ENCODE assay signal across 8 cellular contexts in the genomic region with DNA sequence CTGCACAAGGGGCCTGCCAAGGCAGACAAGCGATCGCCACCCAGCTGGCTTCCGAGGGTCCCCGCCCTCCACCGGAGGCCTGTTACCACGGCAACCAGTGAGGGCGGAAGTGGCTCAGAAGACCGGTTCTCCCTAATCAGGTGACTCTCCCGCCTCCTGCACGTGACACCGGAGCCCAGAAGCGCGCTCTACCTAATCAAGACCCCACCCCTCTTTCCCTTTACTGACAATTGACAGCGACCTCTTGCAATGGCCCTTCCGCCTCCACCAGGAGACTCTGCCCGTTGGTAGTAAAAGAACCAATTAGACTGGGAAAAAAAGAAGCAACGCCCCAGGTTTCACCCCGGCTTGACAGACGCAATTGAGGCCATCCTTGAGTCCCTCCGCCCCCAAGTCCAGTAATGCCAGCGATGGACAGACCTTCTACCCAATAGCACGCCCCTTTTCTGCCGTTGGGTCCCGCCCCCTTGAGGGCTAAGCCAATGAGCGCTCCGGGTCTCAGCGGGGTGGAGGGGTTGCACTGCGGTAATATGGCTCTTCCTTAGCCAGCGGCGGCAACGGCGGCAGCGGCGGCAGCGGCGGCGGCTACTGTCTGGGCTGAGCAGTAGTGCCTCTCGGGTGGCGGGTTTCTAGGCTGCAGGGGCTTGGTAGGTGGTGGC. TPM values are rescaled to one million over a fixed set of nuclear protein-coding genes. Genes with fewer than 3 reads are reported as not detected.
DNase-seq lines count a peak whose midpoint lies in the region; ATAC-seq and TF ChIP-seq lines count a peak whose summit lies in the region.

TSS of gene UVRAG (plus strand) at position 525 of the 659 bp plus-strand sequence. CDS start 198 bp downstream, outside the sequence.

- H3K4me3 Mint-ChIP-seq in endothelial cell (ENCODE audit: unreplicated experiment), result peak within 1 kb of the TSS; percentile 93
- H3K4me3 Mint-ChIP-seq in mesothelial cell of epicardium, result no peak within 1 kb of the TSS

- H3K27me3 Mint-ChIP-seq in endothelial cell (ENCODE audit: unreplicated experiment), result no peaks in the 10 kb centered on the region
- no peaks in the 10 kb centered on the region for H3K27me3 Mint-ChIP-seq in mesothelial cell of epicardium (ENCODE audit: low read depth)

- H3K9ac ChIP-seq in OCI-LY3 (ENCODE audit: low read length), result peak within 1 kb of the TSS; percentile 99

- H3K27ac Mint-ChIP-seq in endothelial cell (ENCODE audit: unreplicated experiment) (peak within 1 kb of the TSS; percentile 91), mesothelial cell of epicardium (peak within 1 kb of the TSS; percentile 97)

- peaks cover 20% of the 10 kb centered on the region for H3K4me1 Mint-ChIP-seq in endothelial cell (ENCODE audit: unreplicated experiment)
- peaks cover 21% of the 10 kb centered on the region for H3K4me1 Mint-ChIP-seq in mesothelial cell of epicardium

- peaks cover 67% of the 10 kb centered on the region for H3K4me1 ChIP-seq in OCI-LY3 (ENCODE audit: low read length)

- H3K27ac ChIP-seq in OCI-LY3 (ENCODE audit: low read length), result peak within 1 kb of the TSS; percentile 94

- no peaks in the 10 kb centered on the region for H3K9me3 ChIP-seq in OCI-LY3 (ENCODE audit: insufficient read depth, low read length)

- H3K36me3 ChIP-seq in OCI-LY3 (replicated peaks; ENCODE audit: low read depth, low read length), result peaks cover 11% of the 10 kb centered on the region

- TF ChIP-seq CTCF in OCI-LY3 (IDR thresholded peaks at IDR 0.05; ENCODE audit: low read depth, low read length) (no peak), endothelial cell (IDR thresholded peaks at IDR 0.05; ENCODE audit: unreplicated experiment) (no peak), mesothelial cell of epicardium (IDR thresholded peaks at IDR 0.05; ENCODE audit: unreplicated experiment) (no peak)

- H2AFZ ChIP-seq in OCI-LY3 (ENCODE audit: low read depth, low read length), result peak within 1 kb of the TSS; percentile 56; the same call in 1 of the 2 replicates

- H3K9me3 Mint-ChIP-seq in endothelial cell (ENCODE audit: unreplicated experiment) (no peaks in the 10 kb centered on the region), mesothelial cell of epicardium (no peaks in the 10 kb centered on the region)

- H3K4me3 ChIP-seq in OCI-LY3 (ENCODE audit: low read length), result peak within 1 kb of the TSS; percentile 95

- peaks cover 73% of the 10 kb centered on the region for H3K79me2 ChIP-seq in OCI-LY3 (ENCODE audit: low read length)

- H3K36me3 Mint-ChIP-seq in endothelial cell (ENCODE audit: low read depth, unreplicated experiment), result peaks cover 4% of the 10 kb centered on the region
- no peaks in the 10 kb centered on the region for H3K36me3 Mint-ChIP-seq in mesothelial cell of epicardium

- DNase-seq in D341Med (ENCODE audit: low spot score), result peak; percentile 95
- peak; percentile 97 for DNase-seq in HuH-7 (ENCODE audit: low spot score)
- peak; percentile 96 for DNase-seq in activated CD8-positive, alpha-beta memory T cell treated with anti-CD3 and anti-CD28 coated beads, Interleukin-2, amount 50 U/mL, for 48 hours
- peak; percentile 99 for DNase-seq in endothelial cell (ENCODE audit: low spot score)
- DNase-seq in mesothelial cell of epicardium (ENCODE audit: low spot score in 2 of 2, unreplicated experiment in 2 of 2), result peak; percentile 97 to 99
- peak; percentile 95 to 96 for DNase-seq in stimulated activated CD8-positive, alpha-beta memory T cell treated with anti-CD3 and anti-CD28 coated beads, Interleukin-15, amount 100 ng/mL, for 48 hours (ENCODE audit: low read depth in 2 of 2)

- ATAC-seq in GM21515 (IDR thresholded peaks at IDR 0.05; ENCODE audit: unreplicated experiment), result peak; percentile 72

- H3K27me3 ChIP-seq in OCI-LY3 (ENCODE audit: low read depth, low read length), result no peaks in the 10 kb centered on the region

- peaks cover 28% of the 10 kb centered on the region; the same call in 1 of the 2 replicates for H4K20me1 ChIP-seq in OCI-LY3 (ENCODE audit: insufficient read depth, low read length)

- H3K4me2 ChIP-seq in OCI-LY3 (ENCODE audit: low read length), result peak within 1 kb of the TSS; percentile 97

RNA-seq across cellular contexts. Expression of gene UVRAG, which starts in this region (rescaled TPM):
- total RNA-seq in endothelial cell (ENCODE audit: unreplicated experiment) (25.0 TPM), mesothelial cell of epicardium (27.3 to 27.6 TPM (median 27.4 TPM) in 3 replicates)

Comparison
In these comparisons a context has a peak if more than half of its experiments do, and no peak if none do; other contexts are left out.
1. Peak in every context shown above with its lines: DNase-seq, ATAC-seq, H3K4me3 ChIP-seq and H3K27ac ChIP-seq.